Comparison of ENCODE assay signal across 12 cellular contexts in genomic region chr4:185192059-185192458, GRCh38. TPM values are rescaled to one million over a fixed set of nuclear protein-coding genes. Genes with fewer than 3 reads are reported as not detected.
DNase-seq lines count a peak whose midpoint lies in the region; ATAC-seq and TF ChIP-seq lines count a peak whose summit lies in the region.
"Had no signal": no experiment of that assay in that cellular context is flagged by ENCODE, and none has a peak within 500 bp of the region (broad histone marks: within the 10 kb centered on the region; RNA-seq: fewer than 3 reads in every experiment).

No MANE protein-coding gene starts in this region.

- DNase-seq in GM20000 (ENCODE audit: low spot score) (peak; percentile 40), Karpas-422 (no peak), SKM-1 treated with dmso at 0.1 percent for 144 hours (lab: John Stamatoyannopoulos, UW; ENCODE audit: unreplicated experiment) (no peak), amniotic stem cell (lab: John Stamatoyannopoulos, UW) (no peak), sciatic nerve (ENCODE audit: low spot score) (no peak), neuronal stem cell (ENCODE audit: low spot score) (no peak)
- DNase-seq: activated CD8-positive, alpha-beta memory T cell treated with anti-CD3 and anti-CD28 coated beads, Interleukin-2, amount 50 U/mL, for 4 hours; NCI-H82 had no signal

- no peak overlapping the region for H2BK15ac ChIP-seq in neuronal stem cell (ENCODE audit: low read length)

- H3K36me3 ChIP-seq in Karpas-422 (ENCODE audit: insufficient read depth, low read length) (peaks cover 3% of the 10 kb centered on the region; the same call in 1 of the 2 replicates), neuronal stem cell (replicated peaks in 1 of 2; ENCODE audit: control insufficient read depth in 2 of 2, insufficient read depth in 2 of 2, low read length in 2 of 2) (peaks cover 10 to 56% of the 10 kb centered on the region in 2 donors)

- H3K9me3 ChIP-seq in Karpas-422 (ENCODE audit: low read length) = no peaks in the 10 kb centered on the region
- H3K9me3 ChIP-seq in neuronal stem cell (replicated peaks in 1 of 2; ENCODE audit: control insufficient read depth in 2 of 2, insufficient read depth in 1 of 2, low read depth in 1 of 2, low read length in 2 of 2) = no peaks in the 10 kb centered on the region

- H2AFZ ChIP-seq in Karpas-422 (ENCODE audit: low read length) (no peak overlapping the region), neuronal stem cell (ENCODE audit: low read length) (no peak overlapping the region)

- intact Hi-C loops in sciatic nerve (cut with DNase I) = no loop called here

- 0 out of 2 replicates have a peak overlapping the region, but pooled peaks have one; percentile 22 for H3K27ac ChIP-seq in Karpas-422 (ENCODE audit: low read length)
- no peak overlapping the region for H3K27ac ChIP-seq in neuronal stem cell (replicated peaks; ENCODE audit: low read length)
- H3K27ac ChIP-seq: epithelial cell of prostate, HL-60 had no signal

- no peak overlapping the region for H4K8ac ChIP-seq in neuronal stem cell (ENCODE audit: low read depth, low read length)

- no peak overlapping the region for H3K4ac ChIP-seq in neuronal stem cell (ENCODE audit: low read length)

- H3K9ac ChIP-seq in Karpas-422 (ENCODE audit: low read length) (no peak overlapping the region), neuronal stem cell (ENCODE audit: low read depth, low read length, poor library complexity) (no peak overlapping the region)

- WGBS in neuronal stem cell (ENCODE audit: extremely low coverage in 2 of 2, insufficient read length in 2 of 2, insufficient replicate concordance in 1 of 2), 2 donors = no CpG with 5 or more reads among the region's 1 CpG

- no peak overlapping the region for H3K14ac ChIP-seq in neuronal stem cell (ENCODE audit: low read length)

- no peak overlapping the region for H2BK12ac ChIP-seq in neuronal stem cell (ENCODE audit: low read length)

- no peak overlapping the region for H3K23ac ChIP-seq in neuronal stem cell (ENCODE audit: low read depth, low read length, poor library complexity)

- H4K20me1 ChIP-seq in Karpas-422 (ENCODE audit: insufficient read depth, low read depth, low read length) = no peaks in the 10 kb centered on the region

- H3K4me3 ChIP-seq in Karpas-422 (ENCODE audit: low read length) (no peak overlapping the region), neuronal stem cell (ENCODE audit: low read length in 2 of 2) (no peak overlapping the region)

- H3K18ac ChIP-seq in neuronal stem cell (ENCODE audit: low read length) = no peak overlapping the region

- H4K91ac ChIP-seq in neuronal stem cell (ENCODE audit: low read depth, low read length, poor library complexity) = no peak overlapping the region

- no peaks in the 10 kb centered on the region for H3K79me1 ChIP-seq in neuronal stem cell (ENCODE audit: low read depth, low read length)

- no peak overlapping the region for H2BK5ac ChIP-seq in neuronal stem cell (ENCODE audit: low read length)

- no peak overlapping the region for H2BK120ac ChIP-seq in neuronal stem cell (ENCODE audit: low read depth, low read length)

- no peak overlapping the region for H2AK5ac ChIP-seq in neuronal stem cell (ENCODE audit: low read depth, low read length)

- H3K79me2 ChIP-seq in Karpas-422 (ENCODE audit: low read length) = peaks cover 79% of the 10 kb centered on the region

- H3K4me2 ChIP-seq in Karpas-422 (ENCODE audit: low read depth, low read length, poor library complexity, severe bottlenecking) (peak overlapping the region; percentile 32), neuronal stem cell (ENCODE audit: insufficient read depth, low read length, poor library complexity, severe bottlenecking) (no peak overlapping the region)

- peak; percentile 88 for ATAC-seq in GM18517 (IDR thresholded peaks at IDR 0.05; ENCODE audit: unreplicated experiment)
- ATAC-seq in HG02943 (IDR thresholded peaks at IDR 0.05; ENCODE audit: low read depth, unreplicated experiment) = peak; percentile 75
- ATAC-seq in sciatic nerve = no peak

- H3K27me3 ChIP-seq in Karpas-422 (ENCODE audit: low read length) (no peaks in the 10 kb centered on the region), neuronal stem cell (ENCODE audit: control insufficient read depth in 3 of 3, insufficient read depth in 3 of 3, low read depth in 1 of 3, low read length in 3 of 3) (no peaks in the 10 kb centered on the region)

- no peak for TF ChIP-seq CTCF in GM20000 (IDR thresholded peaks at IDR 0.05; ENCODE audit: extremely low read depth, missing control alignments)

- no peaks in the 10 kb centered on the region for H3K9me2 ChIP-seq in Karpas-422 (replicated peaks; ENCODE audit: insufficient read depth, low read length)

- H3K4me1 ChIP-seq in Karpas-422 (ENCODE audit: low read length) (peaks cover 19% of the 10 kb centered on the region), neuronal stem cell (ENCODE audit: control insufficient read depth in 2 of 2, insufficient read depth in 1 of 2, low read depth in 1 of 2, low read length in 2 of 2) (peaks cover 0 to 1% of the 10 kb centered on the region in 2 donors)

RNA-seq across cellular contexts. Expression of gene CFAP97, which starts 11.7 kb away (rescaled TPM):
- 15.8 and 44.5 TPM in 2 replicates for total RNA-seq in Karpas-422 (2014; rRNA removed; shearing (Covaris generic); ENCODE audit: low replicate concordance)
- total RNA-seq in sciatic nerve = 44.8 TPM
- polyA plus RNA-seq in neuronal stem cell (2013, experiment 1 of 2) = 47.3 TPM
- polyA plus RNA-seq in neuronal stem cell (2013, experiment 2 of 2) = 51.5 TPM

RNA-seq across cellular contexts. Expression of gene SNX25, which starts 17.3 kb away (rescaled TPM):
- total RNA-seq in Karpas-422 (2014; rRNA removed; shearing (Covaris generic); ENCODE audit: low replicate concordance) = 39.2 and 50.5 TPM in 2 replicates
- total RNA-seq in sciatic nerve = 33.6 TPM
- polyA plus RNA-seq in neuronal stem cell (2013, experiment 1 of 2) = 19.4 TPM
- polyA plus RNA-seq in neuronal stem cell (2013, experiment 2 of 2) = 19.6 TPM

RNA-seq across cellular contexts. Expression of gene SLC25A4, which starts 49.0 kb away (rescaled TPM):
- 19.5 and 31.8 TPM in 2 replicates for total RNA-seq in Karpas-422 (2014; rRNA removed; shearing (Covaris generic); ENCODE audit: low replicate concordance)
- total RNA-seq in sciatic nerve = 22.7 TPM
- polyA plus RNA-seq in neuronal stem cell (2013, experiment 1 of 2) = 13.8 TPM
- 14.1 TPM for polyA plus RNA-seq in neuronal stem cell (2013, experiment 2 of 2)
